8 cellular contexts compared by ENCODE assay signal in the genomic region with DNA sequence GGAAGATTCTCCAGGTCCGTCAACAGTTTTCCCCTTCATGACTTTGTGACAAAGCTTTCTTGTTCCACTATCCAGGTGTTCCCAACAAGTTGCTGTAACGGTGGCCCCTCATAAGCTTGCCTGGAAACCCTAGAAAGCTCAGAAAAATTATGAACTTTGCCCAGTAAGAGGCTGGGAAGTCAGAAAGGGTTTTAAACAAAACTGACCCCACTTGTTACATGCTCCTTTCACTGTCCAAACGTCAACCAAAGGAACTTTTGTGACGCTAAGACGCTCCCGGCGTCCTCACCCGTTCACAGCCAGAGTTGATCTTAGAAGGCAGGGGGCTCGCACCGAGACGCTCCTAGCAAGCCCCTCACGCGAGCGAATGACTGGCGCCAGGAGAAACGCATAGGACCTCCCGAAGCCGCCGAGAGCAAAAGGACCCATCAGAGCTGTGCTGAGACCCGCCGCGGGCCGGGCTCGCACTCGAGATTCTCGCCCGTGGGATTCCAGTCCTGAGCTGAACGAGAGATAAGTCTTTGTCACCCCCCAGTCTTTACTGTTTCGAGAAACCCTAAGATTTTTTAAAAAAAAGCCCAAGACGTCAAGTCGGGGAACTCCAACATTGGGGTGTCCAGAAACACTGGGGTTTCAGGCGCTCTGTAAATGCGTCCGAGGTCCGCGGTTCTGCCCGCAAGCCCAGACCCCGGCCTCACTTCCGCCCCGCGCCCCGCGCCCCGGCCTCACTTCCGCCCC. TPM values are rescaled to one million over a fixed set of nuclear protein-coding genes. Genes with fewer than 3 reads are reported as not detected.
DNase-seq lines count a peak whose midpoint lies in the region; ATAC-seq, FAIRE-seq and TF ChIP-seq lines count a peak whose summit lies in the region.

No MANE protein-coding gene starts in this region.

- H3K27ac ChIP-seq in 22Rv1 (peak overlapping the region; percentile 94), osteoblast (ENCODE audit: low read depth, low read length) (peak overlapping the region; percentile 86)

- no peak for TF ChIP-seq CTCF in 22Rv1 (IDR thresholded peaks at IDR 0.05)
- no peak for TF ChIP-seq CTCF in osteoblast (IDR thresholded peaks at IDR 0.05; ENCODE audit: extremely low read depth, low read depth, low read length)

- H3K79me2 ChIP-seq in osteoblast (ENCODE audit: insufficient read depth, low read length): peaks cover 17% of the 10 kb centered on the region

- peak overlapping the region; percentile 81 for H2AFZ ChIP-seq in osteoblast (ENCODE audit: low read length)

- peaks cover 3% of the 10 kb centered on the region for H4K20me1 ChIP-seq in osteoblast (ENCODE audit: insufficient read depth, low read length)

- peaks cover 35% of the 10 kb centered on the region for H3K4me1 ChIP-seq in osteoblast (ENCODE audit: insufficient read depth, low read length)

- no peak for FAIRE-seq in frontal cortex (lab: Jason Lieb, UNC)

- H3K4me3 ChIP-seq in osteoblast (ENCODE audit: insufficient read depth, low read length): peak overlapping the region; percentile 92

- H3K36me3 ChIP-seq in osteoblast (ENCODE audit: insufficient read depth, low read length): peaks cover 28% of the 10 kb centered on the region

- H3K4me2 ChIP-seq in osteoblast (ENCODE audit: insufficient read depth, low read length): peak overlapping the region; percentile 96

- peak; percentile 14 for DNase-seq in activated T-cell treated with anti-CD3 and anti-CD28 coated beads for 4 hours
- DNase-seq in frontal cortex (ENCODE audit: low spot score in 2 of 2): peak; percentile 16 to 26
- peak; percentile 84 for DNase-seq in osteoblast (ENCODE audit: insufficient read length, low spot score, missing footprints)
- no peak for DNase-seq in SKM-1 treated with dmso at 0.1 percent for 144 hours (lab: John Stamatoyannopoulos, UW; ENCODE audit: unreplicated experiment)
- DNase-seq in SIG-M5 treated with dmso at 0.1 percent for 504 hours (lab: John Stamatoyannopoulos, UW; ENCODE audit: unreplicated experiment): no peak

- no peaks in the 10 kb centered on the region for H3K27me3 ChIP-seq in osteoblast (ENCODE audit: insufficient read depth, low read length)

- ATAC-seq in GM18498 (IDR thresholded peaks at IDR 0.05; ENCODE audit: unreplicated experiment): peak; percentile 6
- peak; percentile 1 for ATAC-seq in HG03432 (IDR thresholded peaks at IDR 0.05; ENCODE audit: unreplicated experiment)

- no peaks in the 10 kb centered on the region for H3K9me3 ChIP-seq in osteoblast (ENCODE audit: low read depth, low read length)

RNA-seq across cellular contexts. Expression of a gene that starts 0.5 kb away (rescaled TPM):
- total RNA-seq in frontal cortex (100 TPM), osteoblast (41.6 and 53.6 TPM in 2 replicates)

RNA-seq across cellular contexts. Expression of a gene that starts 28.1 kb away (rescaled TPM):
- 378 TPM for total RNA-seq in frontal cortex
- total RNA-seq in osteoblast: 170 and 174 TPM in 2 replicates

RNA-seq across cellular contexts. Expression of a gene that starts 29.0 kb away (rescaled TPM):
- total RNA-seq in frontal cortex (60.7 TPM), osteoblast (47.8 and 53.9 TPM in 2 replicates)

RNA-seq across cellular contexts. Expression of a gene that starts 34.0 kb away (rescaled TPM):
- 131 TPM for total RNA-seq in frontal cortex
- total RNA-seq in osteoblast: 109 and 119 TPM in 2 replicates

RNA-seq across cellular contexts. Expression of a gene that starts 38.8 kb away (rescaled TPM):
- total RNA-seq in frontal cortex: not detected
- total RNA-seq in osteoblast: 0.29 TPM in 1 of 2 replicates, not detected in the other

Comparison
In these comparisons a context has a peak if more than half of its experiments do, and no peak if none do; other contexts are left out.
1. DNase-seq: peak in activated T-cell treated with anti-CD3 and anti-CD28 coated beads for 4 hours (single experiment), frontal cortex (2 of 2) and osteoblast (single experiment); none in SKM-1 treated with dmso at 0.1 percent for 144 hours (single experiment) and SIG-M5 treated with dmso at 0.1 percent for 504 hours (single experiment).